31 cellular contexts compared by ENCODE assay signal in the genomic region with DNA sequence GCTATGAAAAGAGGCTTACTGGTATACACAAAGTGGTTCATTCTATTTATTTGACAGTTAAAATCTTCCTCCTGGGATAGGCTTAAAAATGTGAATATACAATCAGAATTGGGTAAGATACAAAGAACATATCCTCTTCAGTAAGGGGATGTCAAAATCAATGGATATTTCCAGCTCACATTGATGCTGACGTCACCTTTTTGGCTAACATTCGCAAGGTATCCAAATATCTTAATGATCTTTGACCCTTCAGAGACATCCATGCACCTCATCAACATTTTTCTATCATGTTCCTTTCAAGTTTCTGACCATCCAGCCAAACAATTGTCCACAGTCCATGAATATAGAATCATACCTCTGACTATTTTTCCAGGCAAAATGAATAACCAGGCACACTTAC.
DNase-seq lines count a peak whose midpoint lies in the region; ATAC-seq, FAIRE-seq and TF ChIP-seq lines count a peak whose summit lies in the region.
"Had no signal": no experiment of that assay in that cellular context is flagged by ENCODE, and none has a peak within 500 bp of the region (broad histone marks: within the 10 kb centered on the region; RNA-seq: fewer than 3 reads in every experiment).

No MANE protein-coding gene starts in this region.

- H2AFZ ChIP-seq in HepG2 (ENCODE audit: low read length): no peak overlapping the region

- in situ Hi-C loops in HepG2 (cut with HindIII; ENCODE audit: extremely low pct_ligation_motif_present, low pct_unique_long_range_greater_than_20kb): no loop called here

- no TSS peak for BruUV-seq in HepG2 (replicated peaks; lab: Mats Ljungman, UMichigan)

- intact Hi-C loops in HepG2 (cut with micrococcal nuclease; ENCODE audit: unreplicated experiment): no loop called here
- intact Hi-C loops in right lobe of liver (cut with DNase I): no loop called here

- ATAC-seq in HepG2 (no peak), right lobe of liver (no peak)
- ATAC-seq: A549; CD8-positive, alpha-beta T cell had no signal

- POLR2A ChIA-PET in HepG2 (lab: Yijun Ruan, JAX): no interaction called here
- POLR2A ChIA-PET in HEK293 (lab: Yijun Ruan, JAX): no interaction called here

- H4K20me1 ChIP-seq in HepG2 (ENCODE audit: insufficient read depth, low read length): no peaks in the 10 kb centered on the region
- H4K20me1 ChIP-seq: BLaER1; BLaER1 treated with 17β-estradiol and CSF1 and Interleukin-3, amounts not matched to agents 10 nM and 100 nM had no signal

- no peak for TF ChIP-seq RAD21 in HepG2 (CRISPR knock-in tag; IDR thresholded peaks at IDR 0.05)

- CTCF ChIA-PET in HepG2 (lab: Yijun Ruan, JAX; ENCODE audit: low intra/inter-chr PET ratio, low total read pairs): no interaction called here
- CTCF ChIA-PET in HEK293 (lab: Yijun Ruan, JAX): interaction anchor here (0.6 kb wide), 1 partner anchor 78 kb away, joined by 4 read pairs; no protein-coding TSS in a partner anchor

- H3K36me3 ChIP-seq in HepG2 (replicated peaks in 1 of 2; ENCODE audit: control insufficient read depth in 1 of 2, insufficient read depth in 2 of 2, low read length in 2 of 2): no peaks in the 10 kb centered on the region
- no peaks in the 10 kb centered on the region for H3K36me3 ChIP-seq in right lobe of liver
- H3K36me3 ChIP-seq in HEK293 (ENCODE audit: control insufficient read depth in 2 of 2, insufficient read depth in 1 of 2, low read length in 2 of 2): no peaks in the 10 kb centered on the region
- H3K36me3 ChIP-seq: BE2C; BLaER1; BLaER1 treated with 17β-estradiol and CSF1 and Interleukin-3, amounts not matched to agents 10 nM and 100 nM had no signal

- no peak for FAIRE-seq in HepG2 (lab: Jason Lieb, UNC)
- FAIRE-seq: A204.1, A549, D721Med had no signal

- H3K4me1 ChIP-seq in HepG2 (ENCODE audit: insufficient read depth, low read length) (no peaks in the 10 kb centered on the region), right lobe of liver (no peaks in the 10 kb centered on the region), HEK293 (ENCODE audit: control insufficient read depth, insufficient read depth, low read length) (no peaks in the 10 kb centered on the region)
- H3K4me1 ChIP-seq: A549, BE2C had no signal

- H3K27ac ChIP-seq in HepG2 (ENCODE audit: extremely low read length, insufficient read depth, low read length): no peak overlapping the region
- no peak overlapping the region for H3K27ac ChIP-seq in right lobe of liver
- no peak overlapping the region for H3K27ac ChIP-seq in HEK293 (ENCODE audit: extremely low read depth, low read depth, low read length)
- H3K27ac ChIP-seq: 22Rv1; A549; BLaER1; BLaER1 treated with 17β-estradiol and CSF1 and Interleukin-3, amounts not matched to agents 10 nM and 100 nM; C4-2B had no signal

- H3K9me3 ChIP-seq in HepG2 (ENCODE audit: low read length): peaks cover 86% of the 10 kb centered on the region
- no peaks in the 10 kb centered on the region for H3K9me3 ChIP-seq in right lobe of liver
- no peaks in the 10 kb centered on the region for H3K9me3 ChIP-seq in HEK293 (ENCODE audit: control insufficient read depth, insufficient read depth, low read depth, low read length)
- H3K9me3 ChIP-seq: BE2C had no signal

- H3K4me3 ChIP-seq in HepG2 (replicated peaks in 1 of 3; ENCODE audit: insufficient read depth in 1 of 3, low read depth in 2 of 3, low read length in 3 of 3): no peak overlapping the region
- no peak overlapping the region for H3K4me3 ChIP-seq in right lobe of liver
- H3K4me3 ChIP-seq in HEK293 (ENCODE audit: low read depth, low read length): no peak overlapping the region
- H3K4me3 ChIP-seq: A549; BLaER1; BLaER1 treated with 17β-estradiol and CSF1 and Interleukin-3, amounts not matched to agents 10 nM and 100 nM had no signal

- TF ChIP-seq POLR2A in HepG2 (IDR thresholded peaks at IDR 0.05; ENCODE audit: insufficient read depth in 1 of 2, low read depth in 2 of 2, low read length in 2 of 2): no peak
- no peak for TF ChIP-seq POLR2A in right lobe of liver (IDR thresholded peaks at IDR 0.05)

- DNase-seq in HepG2 (ENCODE audit: low spot score) (no peak), right lobe of liver (no peak)
- no peak for DNase-seq in activated T-cell treated with anti-CD3 and anti-CD28 coated beads, Interleukin-2, amount 50 U/mL, for 48 hours
- DNase-seq: 8988T; ACHN; AML-193; BE2C; C1 segment of cervical spinal cord; Caco-2; Calu3; CD4-positive, alpha-beta memory T cell; CD4-positive, alpha-beta T cell; CD4-positive, CD25-positive, alpha-beta regulatory T cell; CD8-positive, alpha-beta memory T cell; CD8-positive, alpha-beta T cell; COR-L47; DMS 273 treated with DMSO at 0.1 percent for 48 hours; DMS153; DMS53; DMS79; DMS79 treated with DMSO at 0.1 percent for 48 hours; DND-41; EL had no signal

- no peak overlapping the region for H3K4me2 ChIP-seq in HepG2 (ENCODE audit: low read depth, low read length)
- H3K4me2 ChIP-seq: A549; BLaER1; BLaER1 treated with 17β-estradiol and CSF1 and Interleukin-3, amounts not matched to agents 10 nM and 100 nM had no signal

- H3K79me2 ChIP-seq in HepG2 (ENCODE audit: insufficient read depth, low read length): no peaks in the 10 kb centered on the region

- H3K9ac ChIP-seq in HepG2 (ENCODE audit: insufficient read depth, low read depth, low read length): no peak overlapping the region
- H3K9ac ChIP-seq: BLaER1; BLaER1 treated with 17β-estradiol and CSF1 and Interleukin-3, amounts not matched to agents 10 nM and 100 nM had no signal

- TF ChIP-seq EP300 in HepG2 (IDR thresholded peaks at IDR 0.05; ENCODE audit: low read depth in 2 of 2, low read length in 2 of 2) (no peak), HepG2 (CRISPR knock-in tag; IDR thresholded peaks at IDR 0.05; ENCODE audit: borderline replicate concordance) (no peak)

- H3K27me3 ChIP-seq in HepG2 (ENCODE audit: control insufficient read depth in 1 of 2, insufficient read depth in 2 of 2, low read length in 2 of 2) (no peaks in the 10 kb centered on the region), right lobe of liver (no peaks in the 10 kb centered on the region)
- H3K27me3 ChIP-seq: BE2C; BLaER1; BLaER1 treated with 17β-estradiol and CSF1 and Interleukin-3, amounts not matched to agents 10 nM and 100 nM had no signal

- 4% methylated on average over 2 of the region's 2 CpGs for WGBS in HepG2 (ENCODE audit: low lambda C conversion rate)
- 23% methylated on average over 2 of the region's 2 CpGs for WGBS in right lobe of liver (ENCODE audit: insufficient coverage, low coverage, low lambda C conversion rate, missing lambda C conversion rate)

- TF ChIP-seq CTCF in HepG2 (CRISPR knock-in tag; IDR thresholded peaks at IDR 0.05) (no peak), right lobe of liver (IDR thresholded peaks at IDR 0.05) (no peak), HEK293 (tag by site-specific recombination; IDR thresholded peaks at IDR 0.05) (no peak)

TF ChIP-seq in HepG2, 621 proteins besides CTCF, POLR2A, EP300 and RAD21:
- TF ChIP-seq SP1 (IDR thresholded peaks at IDR 0.05) (no peak), SP1 (CRISPR knock-in tag; IDR thresholded peaks at IDR 0.05) (no peak), ATF7 (IDR thresholded peaks at IDR 0.05) (peak; percentile 92), ATF7 (CRISPR knock-in tag; IDR thresholded peaks at IDR 0.05) (no peak), CREB1 (IDR thresholded peaks at IDR 0.05) (peak; percentile 86), CREB1 (CRISPR knock-in tag; IDR thresholded peaks at IDR 0.05) (no peak), CREBL2 (CRISPR knock-in tag; IDR thresholded peaks at IDR 0.05; ENCODE audit: borderline replicate concordance) (no peak), NFE2 (CRISPR knock-in tag; IDR thresholded peaks at IDR 0.05) (no peak)

TF ChIP-seq in HEK293, 187 proteins besides CTCF, POLR2A, EP300 and RAD21:
- TF ChIP-seq ZNF341 (tag by site-specific recombination; IDR thresholded peaks at IDR 0.05; ENCODE audit: low read depth): no peak
- TF ChIP-seq, protein P1, sequence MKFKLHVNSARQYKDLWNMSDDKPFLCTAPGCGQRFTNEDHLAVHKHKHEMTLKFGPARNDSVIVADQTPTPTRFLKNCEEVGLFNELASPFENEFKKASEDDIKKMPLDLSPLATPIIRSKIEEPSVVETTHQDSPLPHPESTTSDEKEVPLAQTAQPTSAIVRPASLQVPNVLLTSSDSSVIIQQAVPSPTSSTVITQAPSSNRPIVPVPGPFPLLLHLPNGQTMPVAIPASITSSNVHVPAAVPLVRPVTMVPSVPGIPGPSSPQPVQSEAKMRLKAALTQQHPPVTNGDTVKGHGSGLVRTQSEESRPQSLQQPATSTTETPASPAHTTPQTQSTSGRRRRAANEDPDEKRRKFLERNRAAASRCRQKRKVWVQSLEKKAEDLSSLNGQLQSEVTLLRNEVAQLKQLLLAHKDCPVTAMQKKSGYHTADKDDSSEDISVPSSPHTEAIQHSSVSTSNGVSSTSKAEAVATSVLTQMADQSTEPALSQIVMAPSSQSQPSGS (tag by site-specific recombination; IDR thresholded peaks at IDR 0.05; ENCODE audit: low read depth): 0 out of 2 replicates have a peak, but pooled peaks have one; percentile 11
